8 cellular contexts compared by ENCODE assay signal in genomic region chr5:95730730-95731570, GRCh38. TPM values are rescaled to one million over a fixed set of nuclear protein-coding genes. Genes with fewer than 3 reads are reported as not detected.
A peak's percentile ranks its signal among the peaks of the same experiment; 100 is the strongest.
DNase-seq lines count a peak whose midpoint lies in the region; ATAC-seq, FAIRE-seq and TF ChIP-seq lines count a peak whose summit lies in the region.

Gene RHOBTB3, plus strand, starts transcription at chr5:95731336. Its CDS starts 347 bp downstream, at chr5:95731683.

- H3K4me2 ChIP-seq in GM23248 (ENCODE audit: unreplicated experiment), result peak within 1 kb of the TSS; percentile 99

- H3K4me3 ChIP-seq in GM23248 (peak within 1 kb of the TSS; percentile 96), adrenal gland (peak within 1 kb of the TSS; percentile 3 to 91 (median 82))

- H3K36me3 ChIP-seq in GM23248 (ENCODE audit: low read depth) (peaks cover 3% of the 10 kb centered on the region; the same call in 1 of the 2 replicates), adrenal gland (replicated peaks in 1 of 2) (no peaks in the 10 kb centered on the region)

- peak; percentile 78 to 96 for TF ChIP-seq POLR2A in adrenal gland (IDR thresholded peaks at IDR 0.05)

- peaks cover 35% of the 10 kb centered on the region for H3F3A ChIP-seq in GM23248 (ENCODE audit: insufficient read depth)

- H3K4me1 ChIP-seq in GM23248 (ENCODE audit: insufficient read depth) (peaks cover 67% of the 10 kb centered on the region), adrenal gland (replicated peaks in 1 of 2) (peaks cover 59 to 76% of the 10 kb centered on the region in 2 donors)

- H3K9me3 ChIP-seq in GM23248 (ENCODE audit: low read depth) (no peaks in the 10 kb centered on the region), adrenal gland (replicated peaks in 1 of 3) (no peaks in the 10 kb centered on the region)

- H3K27ac ChIP-seq in GM23248 (peak within 1 kb of the TSS; percentile 87), adrenal gland (peak within 1 kb of the TSS; percentile 77 to 98 (median 98))

- ATAC-seq in Right ventricle myocardium inferior, result peak; percentile 80

- H3K79me2 ChIP-seq in GM23248 (ENCODE audit: insufficient read depth), result peaks cover 50% of the 10 kb centered on the region

- no peaks in the 10 kb centered on the region for H3K27me3 ChIP-seq in GM23248 (replicated peaks; ENCODE audit: insufficient read depth)
- no peaks in the 10 kb centered on the region for H3K27me3 ChIP-seq in adrenal gland

- DNase-seq in EL (peak; percentile 96), GM23248 (peak; percentile 92), LHCN-M2 (ENCODE audit: low read depth) (peak; percentile 98), SHP77 treated with DMSO at 0.1 percent for 48 hours (lab: John Stamatoyannopoulos, UW) (peak; percentile 58), adrenal gland (peak; percentile 96 to 98 (median 97)), Right ventricle myocardium inferior (ENCODE audit: missing footprints) (peak; percentile 93), nucleus accumbens (lab: John Stamatoyannopoulos, UW) (peak; percentile 45 to 94 (median 88)), urothelium cell line (ENCODE audit: low spot score) (peak; percentile 81)

- no peaks in the 10 kb centered on the region for H3K9me2 ChIP-seq in GM23248 (ENCODE audit: insufficient read depth)

- 1% methylated on average over 42 to 47 of the region's 78 CpGs for WGBS in GM23248 (ENCODE audit: low coverage in 1 of 2, low lambda C conversion rate in 2 of 2, missing lambda C conversion rate in 2 of 2), 2 experiments
- 0 to 4% (median 0%) methylated on average over 8 to 78 of the region's 78 CpGs for WGBS in adrenal gland, 4 donors

- TF ChIP-seq CTCF in adrenal gland (IDR thresholded peaks at IDR 0.05), result peak in 2 of 6 experiments; percentile 2 to 5

- H3K9ac ChIP-seq in GM23248, result peak within 1 kb of the TSS; percentile 90

- in situ Hi-C loops in GM23248 (cut with MboI), result no loop called here

- intact Hi-C loops in adrenal gland (cut with DNase I), result loop anchor here in 1 of 2 donors (5.0 kb wide), 1 partner anchor 69 kb away; no protein-coding TSS in a partner anchor
- intact Hi-C loops in Right ventricle myocardium inferior (cut with DNase I), result loop anchor here (2.0 to 5.0 kb wide), 2 partner anchors 62 to 84 kb away; partner anchors contain the start of gene RFESD

- no peak for FAIRE-seq in urothelium cell line (lab: Jason Lieb, UNC)

- no peaks in the 10 kb centered on the region for H4K20me1 ChIP-seq in GM23248 (ENCODE audit: insufficient read depth)

- peak within 1 kb of the TSS; percentile 78 for H2AFZ ChIP-seq in GM23248

RNA-seq across cellular contexts. Expression of gene RHOBTB3, which starts in this region (rescaled TPM):
- total RNA-seq in GM23248 (2014; rRNA removed; shearing (Covaris generic)), result 202 and 214 TPM in 2 replicates
- polyA plus RNA-seq in GM23248 (2016; fragmentation: Nextera tagmentation; extraction: Ambion mirVana), result 147 and 149 TPM in 2 replicates
- 285 and 300 TPM in 2 replicates for total RNA-seq in LHCN-M2 (2014; rRNA removed)
- polyA plus RNA-seq in LHCN-M2 (2012), result 43.4 TPM
- 100 to 1,000 TPM in 5 of 8 donors, 10 to 100 TPM in 3; 91.8 to 243 (median 139) TPM for total RNA-seq in adrenal gland
- 10 to 100 TPM; 23.9 to 56.9 (median 28.2) TPM for polyA plus RNA-seq in adrenal gland
- total RNA-seq in Right ventricle myocardium inferior, result 76.5 TPM

Comparison
In these comparisons a context has a peak if more than half of its experiments do, and no peak if none do; other contexts are left out.
1. Peak in every context shown above with its lines: DNase-seq, ATAC-seq, H3K4me3 ChIP-seq and H3K27ac ChIP-seq.